ENCODE assay signal across 8 cellular contexts in the genomic region with DNA sequence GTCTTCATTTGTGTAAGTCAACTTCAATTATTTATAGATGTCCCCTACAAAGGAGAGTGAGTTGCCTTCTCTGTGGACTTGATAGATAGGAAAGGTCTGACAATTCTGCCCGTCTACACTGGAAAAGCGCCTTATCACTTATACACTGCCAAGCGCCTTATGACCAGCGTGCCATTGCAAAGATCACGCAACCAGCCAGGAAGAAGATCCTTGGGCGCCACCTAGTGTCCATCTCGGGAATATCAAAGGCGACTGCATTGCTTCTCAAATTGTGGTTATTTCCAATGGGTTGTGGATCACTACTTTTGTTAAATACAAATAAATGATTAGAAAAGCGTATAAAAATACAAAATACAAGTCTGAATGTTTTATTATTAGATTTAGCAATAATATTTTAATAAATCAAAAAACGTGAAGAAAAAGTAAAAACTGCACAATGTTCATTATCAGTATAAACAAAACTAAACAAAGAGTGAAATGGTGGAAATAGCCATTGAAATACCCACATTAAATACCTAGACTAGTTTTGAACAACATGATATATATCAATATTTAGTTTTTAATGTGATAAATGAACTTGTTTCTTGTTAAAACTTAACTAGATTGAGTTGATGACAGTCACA. TPM values are rescaled to one million over a fixed set of nuclear protein-coding genes. Genes with fewer than 3 reads are reported as not detected.
DNase-seq lines count a peak whose midpoint lies in the region; ATAC-seq lines count a peak whose summit lies in the region.

No MANE protein-coding gene starts in this region.

- ATAC-seq in HG03097 (IDR thresholded peaks at IDR 0.05; ENCODE audit: low FRiP score, unreplicated experiment) (peak; percentile 76), left colon (peak; percentile 88)
- ATAC-seq in activated CD4-positive, CD25-positive, alpha-beta regulatory T cell treated with anti-CD3 and anti-CD28 coated beads, Interleukin-2, amount 50 U/mL, for 24 hours: peak; percentile 58 to 64

- intact Hi-C loops in left colon (cut with DNase I, micrococcal nuclease): loop anchor here in 1 of 2 donors (10.0 kb wide), 1 partner anchor 128 kb away; no protein-coding TSS in a partner anchor

- DNase-seq in NCI-H524 (lab: John Stamatoyannopoulos, UW): peak; percentile 73 to 87
- DNase-seq in NCI-H524 treated with DMSO at 0.1 percent for 48 hours (lab: John Stamatoyannopoulos, UW): no peak
- DNase-seq in NCI-H345 (lab: John Stamatoyannopoulos, UW): peak; percentile 78
- peak; percentile 81 for DNase-seq in cerebellar cortex (ENCODE audit: low spot score)
- DNase-seq in left colon: peak; percentile 67 to 88
- DNase-seq in stimulated activated CD4-positive, alpha-beta T cell treated with anti-CD3 and anti-CD28 coated beads, Interleukin-4, amount 100 ng/mL, for 1 hour: peak; percentile 83

RNA-seq across cellular contexts. Expression of gene SUB1, which starts 27.8 kb away (rescaled TPM):
- total RNA-seq in left colon: 100 to 1,000 TPM; 169 to 188 TPM
